Comparison of ENCODE assay signal across 22 cellular contexts in genomic region chr5:29930316-29930715, GRCh38.
"Had no signal": no experiment of that assay in that cellular context is flagged by ENCODE, and none has a peak within 500 bp of the region (broad histone marks: within the 10 kb centered on the region; RNA-seq: fewer than 3 reads in every experiment).

No MANE protein-coding gene starts in this region.

- H3K27ac Mint-ChIP-seq: activated naive CD8-positive, alpha-beta T cell; activated T-helper 2 cell treated with anti-CD3 and anti-CD28 coated beads, Interferon-gamma antibody, Interleukin-2, Interleukin-4, amounts not matched to agents 10 μg/mL and 5 μg/mL and 100 μg/mL, durations not matched to agents 14 hours and 24 hours and 36 hours; natural killer cell; stimulated activated naive CD8-positive, alpha-beta T cell treated with anti-CD3 and anti-CD28 coated beads, Interleukin-15, Interleukin-2, amounts not matched to agents 100 ng/mL and 50 ng/mL, for 24 hours; WTC11 had no signal

- H3K9me3 Mint-ChIP-seq: WTC11 had no signal

- H3K27me3 Mint-ChIP-seq: activated naive CD8-positive, alpha-beta T cell; stimulated activated naive CD8-positive, alpha-beta T cell treated with anti-CD3 and anti-CD28 coated beads, Interleukin-15, Interleukin-2, amounts not matched to agents 100 ng/mL and 50 ng/mL, for 24 hours had no signal

- H3K36me3 Mint-ChIP-seq: activated naive CD8-positive, alpha-beta T cell had no signal

- H3K4me1 Mint-ChIP-seq: natural killer cell, WTC11 had no signal

- DNase-seq: activated CD4-positive, alpha-beta T cell treated with anti-CD3 and anti-CD28 coated beads, Interleukin-2, amount 50 U/mL, for 48 hours; activated CD8-positive, alpha-beta memory T cell treated with anti-CD3 and anti-CD28 coated beads, Interleukin-2, amount 50 U/mL, for 48 hours; activated naive CD4-positive, alpha-beta T cell; activated T-cell treated with anti-CD3 and anti-CD28 coated beads, Interleukin-2, amount 50 U/mL, for 4 hours; adrenal gland; brain microvascular endothelial cell; caudate nucleus; dermis blood vessel endothelial cell; effector CD8-positive, alpha-beta T cell; foreskin fibroblast; left ventricle myocardium inferior; midbrain; natural killer cell; ovary; spleen; substantia nigra; T-helper 9 cell; thyroid gland had no signal

- H3K4me3 Mint-ChIP-seq: activated naive CD8-positive, alpha-beta T cell; activated T-cell treated with anti-CD3 and anti-CD28 coated beads, Interleukin-2, amount 50 U/mL, for 4 hours; natural killer cell; stimulated activated naive CD8-positive, alpha-beta T cell treated with anti-CD3 and anti-CD28 coated beads, Interleukin-15, Interleukin-2, amounts not matched to agents 100 ng/mL and 50 ng/mL, for 24 hours; WTC11 had no signal
